Comparison of ENCODE assay signal across 8 cellular contexts in genomic region chr6:158939255-158940170, GRCh38.
DNase-seq lines count a peak whose midpoint lies in the region; ATAC-seq, FAIRE-seq and TF ChIP-seq lines count a peak whose summit lies in the region.

No MANE protein-coding gene starts in this region.

- TF ChIP-seq RAD21 in A549 (conservative IDR thresholded peaks at IDR 0.05 in 1 of 2, IDR thresholded peaks at IDR 0.05 in 1 of 2) (no peak), K562 (CRISPR knock-in tag; conservative IDR thresholded peaks at IDR 0.05 in 1 of 2, IDR thresholded peaks at IDR 0.05 in 1 of 2) (no peak)

- no peaks in the 10 kb centered on the region for H3K4me1 ChIP-seq in A549
- H3K4me1 ChIP-seq in GM23338 (ENCODE audit: insufficient read depth): peaks cover 5% of the 10 kb centered on the region; the same call in 1 of the 2 replicates
- H3K4me1 ChIP-seq in K562 (replicated peaks in 1 of 2; ENCODE audit: control insufficient read depth in 2 of 2, insufficient read depth in 2 of 2, low read length in 2 of 2): peaks cover 0 to 17% of the 10 kb centered on the region in 2 experiments; a peak in 4 of 5 replicates
- peaks cover 11% of the 10 kb centered on the region for H3K4me1 ChIP-seq in vagina

- H3K27ac Mint-ChIP-seq in GM23338 (no peak overlapping the region), memory B cell (peak overlapping the region; percentile 87)

- no peaks in the 10 kb centered on the region for H3K36me3 ChIP-seq in GM23338 (ENCODE audit: insufficient read depth)
- no peaks in the 10 kb centered on the region for H3K36me3 ChIP-seq in K562 (ENCODE audit: control insufficient read depth, insufficient read depth, low read length)
- no peaks in the 10 kb centered on the region for H3K36me3 ChIP-seq in vagina

- peak overlapping the region in 1 of 2 experiments; percentile 57; a peak in 2 of 6 replicates for H3K27ac ChIP-seq in A549
- no peak overlapping the region for H3K27ac ChIP-seq in GM23338 (ENCODE audit: low read depth)
- H3K27ac ChIP-seq in K562 (ENCODE audit: extremely low read depth, low read depth, low read length): no peak overlapping the region
- no peak overlapping the region for H3K27ac ChIP-seq in vagina

- H3K27me3 ChIP-seq in GM23338 (ENCODE audit: insufficient read depth): peaks cover 23% of the 10 kb centered on the region
- peaks cover 0 to 18% of the 10 kb centered on the region in 2 experiments; a peak in 2 of 5 replicates for H3K27me3 ChIP-seq in K562 (ENCODE audit: control insufficient read depth in 2 of 2, insufficient read depth in 2 of 2, low read length in 2 of 2)
- no peaks in the 10 kb centered on the region for H3K27me3 ChIP-seq in vagina

- H3K27me3 Mint-ChIP-seq in GM23338 (ENCODE audit: insufficient read depth, low read depth, poor library complexity) (peaks cover 21% of the 10 kb centered on the region), memory B cell (no peaks in the 10 kb centered on the region)

- 98% methylated on average over 28 of the region's 37 CpGs for WGBS in A549 (ENCODE audit: missing lambda C conversion rate)
- WGBS in K562 (ENCODE audit: insufficient coverage, low coverage, missing lambda C conversion rate): 59% methylated on average over 37 of the region's 37 CpGs

- H3K4me3 Mint-ChIP-seq in GM23338 (peak overlapping the region; percentile 48; the same call in 2 of the 3 replicates), memory B cell (peak overlapping the region; percentile 92)

- no peak for TF ChIP-seq CTCF in A549 (IDR thresholded peaks at IDR 0.05)
- TF ChIP-seq CTCF in GM23338 (conservative IDR thresholded peaks at IDR 0.05; ENCODE audit: low read depth in 2 of 2): peak in 1 of 2 experiments; percentile 15; a peak in 2 of 4 replicates
- TF ChIP-seq CTCF in K562 (IDR thresholded peaks at IDR 0.05 in 2 of 3, conservative IDR thresholded peaks at IDR 0.05 in 1 of 3; ENCODE audit: insufficient read depth in 2 of 3, low read depth in 1 of 3, low read length in 3 of 3): no peak
- TF ChIP-seq CTCF in vagina (IDR thresholded peaks at IDR 0.05): no peak

- H3K4me2 ChIP-seq in A549 (peak overlapping the region; percentile 65), GM23338 (peak overlapping the region; percentile 85), K562 (ENCODE audit: insufficient read depth, low read length) (peak overlapping the region; percentile 50)

- H3K9ac ChIP-seq in K562 (ENCODE audit: insufficient read depth in 1 of 2, low read depth in 2 of 2, low read length in 2 of 2): peak overlapping the region in 1 of 2 experiments; percentile 81; a peak in 2 of 4 replicates

- no TSS peak for BruUV-seq in K562 (replicated peaks; lab: Mats Ljungman, UMichigan)

- H4K20me1 ChIP-seq in GM23338 (replicated peaks; ENCODE audit: insufficient read depth) (no peaks in the 10 kb centered on the region), K562 (replicated peaks; ENCODE audit: control insufficient read depth, insufficient read depth, low read length) (no peaks in the 10 kb centered on the region)

- intact Hi-C loops in K562 (cut with micrococcal nuclease): no loop called here
- intact Hi-C loops in vagina (cut with DNase I): no loop called here

- H2AFZ ChIP-seq in GM23338 (peak overlapping the region; percentile 97), K562 (ENCODE audit: low read depth, low read length) (peak overlapping the region; percentile 56)

- no peaks in the 10 kb centered on the region for H3K9me3 ChIP-seq in A549
- H3K9me3 ChIP-seq in K562 (replicated peaks; ENCODE audit: control insufficient read depth, insufficient read depth, low read depth, low read length): no peaks in the 10 kb centered on the region
- no peaks in the 10 kb centered on the region for H3K9me3 ChIP-seq in vagina

- peak overlapping the region; percentile 24; the same call in 1 of the 3 replicates for H3K4me3 ChIP-seq in A549
- peak overlapping the region; percentile 60 for H3K4me3 ChIP-seq in GM23338
- H3K4me3 ChIP-seq in K562: 0 out of 2 replicates have a peak overlapping the region, but pooled peaks have one; percentile 7
- peak overlapping the region in 1 of 2 donors; percentile 20 for H3K4me3 ChIP-seq in vagina

- CTCF ChIA-PET in A549 (lab: Yijun Ruan, JAX): no interaction called here
- CTCF ChIA-PET in K562 (lab: Yijun Ruan, JAX; ENCODE audit: low intra/inter-chr PET ratio): no interaction called here

- H3K79me2 ChIP-seq in GM23338 (replicated peaks; ENCODE audit: insufficient read depth): no peaks in the 10 kb centered on the region
- H3K79me2 ChIP-seq in K562 (ENCODE audit: control insufficient read depth, insufficient read depth, low read length): no peaks in the 10 kb centered on the region

- ATAC-seq in A549 (peak in 1 of 2 experiments; percentile 75; a peak in 1 of 6 replicates), GM23338 (peak; percentile 73), K562 (peak; percentile 56), memory B cell (ENCODE audit: low read depth) (peak; percentile 61)

- no peak for FAIRE-seq in A549 (lab: Jason Lieb, UNC)
- no peak for FAIRE-seq in K562 (lab: Jason Lieb, UNC)

- in situ Hi-C loops in K562 (cut with MboI): no loop called here

- POLR2A ChIA-PET in A549 (lab: Yijun Ruan, JAX) (no interaction called here), K562 (lab: Yijun Ruan, JAX) (interaction anchor here (0.6 to 1.5 kb wide), 3 partner anchors 11 to 14 kb away, joined by 3 to 4 read pairs (median 3); no protein-coding TSS in a partner anchor)

- peaks cover 9% of the 10 kb centered on the region for H3K9me3 Mint-ChIP-seq in GM23338
- peaks cover 9% of the 10 kb centered on the region for H3K9me3 Mint-ChIP-seq in memory B cell

- no peak for TF ChIP-seq POLR2A in A549 (IDR thresholded peaks at IDR 0.05; ENCODE audit: low read length)
- TF ChIP-seq POLR2A in K562 (conservative IDR thresholded peaks at IDR 0.05): no peak
- no peak for TF ChIP-seq POLR2A in vagina (IDR thresholded peaks at IDR 0.05)

- H3K36me3 Mint-ChIP-seq in GM23338 (ENCODE audit: low read depth) (peaks cover 6% of the 10 kb centered on the region; the same call in 2 of the 3 replicates), memory B cell (peaks cover 6% of the 10 kb centered on the region)

- TF ChIP-seq EP300 in A549 (IDR thresholded peaks at IDR 0.05): no peak
- TF ChIP-seq EP300 in K562 (IDR thresholded peaks at IDR 0.05; ENCODE audit: low read length): no peak

- H3K9me2 ChIP-seq in GM23338 (ENCODE audit: insufficient read depth): no peaks in the 10 kb centered on the region

- peaks cover 6% of the 10 kb centered on the region; the same call in 1 of the 2 replicates for H3F3A ChIP-seq in GM23338 (replicated peaks; ENCODE audit: low read depth)

- no peaks in the 10 kb centered on the region for H3K9me1 ChIP-seq in K562 (ENCODE audit: control insufficient read depth, insufficient read depth, low read length)

- DNase-seq in A549 (ENCODE audit: low read depth in 1 of 2, low spot score in 1 of 2) (no peak), GM23338 (ENCODE audit: low spot score) (peak; percentile 65), K562 (ENCODE audit: extremely low read depth in 1 of 4, low spot score in 3 of 4) (no peak), memory B cell (ENCODE audit: low spot score in 2 of 2) (peak in 1 of 2 donors; percentile 37), NCI-H2081 treated with DMSO at 0.1 percent for 48 hours (lab: John Stamatoyannopoulos, UW) (no peak), RPMI8226 (no peak), vagina (ENCODE audit: extremely low spot score in 2 of 2) (no peak), SW 1271 (lab: John Stamatoyannopoulos, UW) (no peak)

- H3K4me1 Mint-ChIP-seq in GM23338: peaks cover 14% of the 10 kb centered on the region
- peaks cover 19% of the 10 kb centered on the region for H3K4me1 Mint-ChIP-seq in memory B cell

TF ChIP-seq in A549, 52 proteins besides CTCF, POLR2A, EP300 and RAD21 (continues in another document):
- TF ChIP-seq USF2 (IDR thresholded peaks at IDR 0.05) (no peak), TP53 (CRISPR knock-in tag; IDR thresholded peaks at IDR 0.05) (no peak), HES2 (IDR thresholded peaks at IDR 0.05) (no peak)

TF ChIP-seq in GM23338, 12 proteins besides CTCF, POLR2A, EP300 and RAD21:
- TF ChIP-seq EZH2phosphoT487 (IDR thresholded peaks at IDR 0.05; ENCODE audit: unreplicated experiment) (no peak), POLR2AphosphoS5 (IDR thresholded peaks at IDR 0.05; ENCODE audit: low read depth) (0 out of 2 replicates have a peak, but pooled peaks have one; percentile 22)

TF ChIP-seq in K562, 482 proteins besides CTCF, POLR2A, EP300 and RAD21:
- 0 out of 2 replicates have a peak, but pooled peaks have one; percentile 18 for TF ChIP-seq ZNF184 (CRISPR knock-in tag; IDR thresholded peaks at IDR 0.05)
- peak; percentile 82 for TF ChIP-seq ZBTB33 (CRISPR knock-in tag; IDR thresholded peaks at IDR 0.05)
- TF ChIP-seq TFAM (CRISPR knock-in tag; conservative IDR thresholded peaks at IDR 0.05): no peak
- TF ChIP-seq CREB1 (IDR thresholded peaks at IDR 0.05): no peak
- 0 out of 2 replicates have a peak, but pooled peaks have one; percentile 1 for TF ChIP-seq CREB1 (CRISPR knock-in tag; IDR thresholded peaks at IDR 0.05)
- no peak for TF ChIP-seq EHMT2 (IDR thresholded peaks at IDR 0.05)
